ENCODE assay signal across 16 cellular contexts in the genomic region with DNA sequence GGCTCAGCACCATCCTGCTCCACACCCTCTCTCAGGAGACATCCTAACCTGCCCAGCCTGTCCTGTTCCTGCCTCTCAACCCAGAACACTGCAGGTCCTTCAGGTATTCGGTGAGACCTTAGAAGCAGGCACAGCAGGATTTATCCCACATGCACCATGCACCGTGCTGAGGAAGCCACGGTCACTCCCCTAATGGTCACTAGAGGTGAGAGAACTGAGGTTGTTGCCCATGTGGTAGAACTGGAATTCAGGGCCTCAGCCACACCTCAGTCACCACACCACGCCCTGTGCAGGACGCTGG. TPM values are rescaled to one million over a fixed set of nuclear protein-coding genes. Genes with fewer than 3 reads are reported as not detected.
A peak's percentile ranks its signal among the peaks of the same experiment; 100 is the strongest.
DNase-seq lines count a peak whose midpoint lies in the region; ATAC-seq and TF ChIP-seq lines count a peak whose summit lies in the region.
"Had no signal": no experiment of that assay in that cellular context is flagged by ENCODE, and none has a peak within 500 bp of the region (broad histone marks: within the 10 kb centered on the region; RNA-seq: fewer than 3 reads in every experiment).

No MANE protein-coding gene starts in this region.

- peaks cover 17% of the 10 kb centered on the region for H3K36me3 ChIP-seq in CD8-positive, alpha-beta T cell (ENCODE audit: insufficient read depth, low read length)
- peaks cover 9% of the 10 kb centered on the region; the same call in 1 of the 2 replicates for H3K36me3 ChIP-seq in KOPT-K1 (ENCODE audit: insufficient read depth, low read length)
- peaks cover 0 to 20% (median 5%) of the 10 kb centered on the region in 3 experiments for H3K36me3 ChIP-seq in naive thymus-derived CD4-positive, alpha-beta T cell (ENCODE audit: control insufficient read depth in 2 of 3, insufficient read depth in 3 of 3, low read length in 3 of 3)

- ATAC-seq in CD8-positive, alpha-beta T cell, result no peak
- ATAC-seq in naive thymus-derived CD4-positive, alpha-beta T cell, result no peak
- ATAC-seq in WTC11 (no peak), GM18519 (IDR thresholded peaks at IDR 0.05; ENCODE audit: low FRiP score, unreplicated experiment) (no peak)

- POLR2A ChIA-PET in CD8-positive, alpha-beta T cell (lab: Charles Lee), result no interaction called here
- POLR2A ChIA-PET in naive thymus-derived CD4-positive, alpha-beta T cell (lab: Charles Lee), result interaction anchor here (1.4 kb wide), 1 partner anchor 14 kb away, joined by 5 read pairs; no protein-coding TSS in a partner anchor
- POLR2A ChIA-PET in WTC11 (lab: Charles Lee), result no interaction called here

- H3K27me3 Mint-ChIP-seq in CD8-positive, alpha-beta T cell (ENCODE audit: low read depth), result no peaks in the 10 kb centered on the region
- H3K27me3 Mint-ChIP-seq in chondrocyte (ENCODE audit: low read depth), result no peaks in the 10 kb centered on the region
- H3K27me3 Mint-ChIP-seq in naive thymus-derived CD4-positive, alpha-beta T cell, result peaks cover 0 to 8% (median 0%) of the 10 kb centered on the region in 5 donors
- no peaks in the 10 kb centered on the region for H3K27me3 Mint-ChIP-seq in WTC11 (ENCODE audit: low read depth)

- H3K4me1 ChIP-seq in CD8-positive, alpha-beta T cell (ENCODE audit: insufficient read depth, low read length), result peaks cover 70% of the 10 kb centered on the region
- H3K4me1 ChIP-seq in naive thymus-derived CD4-positive, alpha-beta T cell (ENCODE audit: control insufficient read depth in 2 of 2, insufficient read depth in 2 of 2, low read length in 2 of 2), result peaks cover 0 to 48% of the 10 kb centered on the region in 2 donors
- H3K4me1 ChIP-seq: SJSA1 had no signal

- no peaks in the 10 kb centered on the region for H3K9me3 Mint-ChIP-seq in CD8-positive, alpha-beta T cell
- H3K9me3 Mint-ChIP-seq in chondrocyte (ENCODE audit: low read depth) (no peaks in the 10 kb centered on the region), WTC11 (no peaks in the 10 kb centered on the region)
- no peaks in the 10 kb centered on the region for H3K9me3 Mint-ChIP-seq in naive thymus-derived CD4-positive, alpha-beta T cell

- no peak for TF ChIP-seq CTCF in CD8-positive, alpha-beta T cell (IDR thresholded peaks at IDR 0.05)
- no peak for TF ChIP-seq CTCF in chondrocyte (IDR thresholded peaks at IDR 0.05)
- no peak for TF ChIP-seq CTCF in WTC11 (IDR thresholded peaks at IDR 0.05)

- intact Hi-C loops in CD8-positive, alpha-beta T cell (cut with DNase I, micrococcal nuclease), result loop anchor here in 1 of 2 experiments (5.0 kb wide), 1 partner anchor 35 kb away; the partner anchor contains the start of gene APBA2
- intact Hi-C loops in naive thymus-derived CD4-positive, alpha-beta T cell (cut with micrococcal nuclease), result no loop called here

- no peak for DNase-seq in CD8-positive, alpha-beta T cell
- DNase-seq in chondrocyte (ENCODE audit: low spot score), result peak; percentile 37
- no peak for DNase-seq in naive thymus-derived CD4-positive, alpha-beta T cell
- DNase-seq in activated CD4-positive, CD25-positive, alpha-beta regulatory T cell treated with anti-CD3 and anti-CD28 coated beads, Interleukin-2, amount 50 U/mL, for 72 hours, result no peak
- no peak for DNase-seq in WTC11 (ENCODE audit: low spot score)
- DNase-seq: EL; IMR-90; MV-4-11; NCI-H1417; NCI-H187 treated with DMSO at 0.1 percent for 48 hours; NK-92 treated with Interleukin-12 subunit alpha and Interleukin-12 subunit beta, amount 100 ng/mL, for 24 hours had no signal

- H3K27ac ChIP-seq in CD8-positive, alpha-beta T cell (ENCODE audit: low read depth, low read length), result no peak overlapping the region
- peak overlapping the region; percentile 70 for H3K27ac ChIP-seq in KOPT-K1 (ENCODE audit: low read depth, low read length, poor library complexity, severe bottlenecking)
- no peak overlapping the region for H3K27ac ChIP-seq in naive thymus-derived CD4-positive, alpha-beta T cell (ENCODE audit: low read depth, low read length)
- H3K27ac ChIP-seq: RWPE1, SJSA1 had no signal

- peaks cover 80% of the 10 kb centered on the region for H3K4me1 Mint-ChIP-seq in CD8-positive, alpha-beta T cell (ENCODE audit: low read depth)
- H3K4me1 Mint-ChIP-seq in chondrocyte (ENCODE audit: low read depth) (peaks cover 3% of the 10 kb centered on the region), WTC11 (peaks cover 9% of the 10 kb centered on the region)
- H3K4me1 Mint-ChIP-seq in naive thymus-derived CD4-positive, alpha-beta T cell, result peaks cover 27 to 93% (median 75%) of the 10 kb centered on the region in 7 donors

- no peaks in the 10 kb centered on the region for H3K27me3 ChIP-seq in CD8-positive, alpha-beta T cell (ENCODE audit: insufficient read depth, low read length)
- no peaks in the 10 kb centered on the region for H3K27me3 ChIP-seq in naive thymus-derived CD4-positive, alpha-beta T cell (ENCODE audit: control insufficient read depth in 2 of 2, insufficient read depth in 2 of 2, low read length in 2 of 2)
- H3K27me3 ChIP-seq: SJSA1 had no signal

- peaks cover 45% of the 10 kb centered on the region for H3K36me3 Mint-ChIP-seq in CD8-positive, alpha-beta T cell
- H3K36me3 Mint-ChIP-seq in chondrocyte (ENCODE audit: low read depth) (peaks cover 13% of the 10 kb centered on the region), WTC11 (0 out of 2 replicates have a peak, but pooled peaks cover 2% of the 10 kb centered on the region)
- H3K36me3 Mint-ChIP-seq in naive thymus-derived CD4-positive, alpha-beta T cell, result peaks cover 2 to 46% (median 18%) of the 10 kb centered on the region in 5 donors

- H3K9me3 ChIP-seq in CD8-positive, alpha-beta T cell (ENCODE audit: low read length), result no peaks in the 10 kb centered on the region
- H3K9me3 ChIP-seq in KOPT-K1 (ENCODE audit: insufficient read depth, low read length, poor library complexity, severe bottlenecking), result no peaks in the 10 kb centered on the region
- H3K9me3 ChIP-seq in naive thymus-derived CD4-positive, alpha-beta T cell (ENCODE audit: control insufficient read depth in 2 of 3, low read length in 3 of 3), result no peaks in the 10 kb centered on the region
- H3K9me3 ChIP-seq: SJSA1 had no signal

- H3K27ac Mint-ChIP-seq in CD8-positive, alpha-beta T cell, result peak overlapping the region; percentile 79
- H3K27ac Mint-ChIP-seq in chondrocyte (ENCODE audit: unreplicated experiment), result no peak overlapping the region
- peak overlapping the region in 7 of 9 donors; percentile 46 to 89 (median 72) for H3K27ac Mint-ChIP-seq in naive thymus-derived CD4-positive, alpha-beta T cell
- no peak overlapping the region; the same call in 1 of the 2 replicates for H3K27ac Mint-ChIP-seq in WTC11

- CTCF ChIA-PET in CD8-positive, alpha-beta T cell (lab: Charles Lee), result interaction anchor here (0.5 to 4.7 kb wide), 5 partner anchors 8 to 181 kb away, joined by 3 to 31 read pairs (median 10); no protein-coding TSS in a partner anchor
- CTCF ChIA-PET in naive thymus-derived CD4-positive, alpha-beta T cell (lab: Charles Lee), result interaction anchor here (1.0 to 1.7 kb wide), 2 partner anchors 15 to 50 kb away, joined by 3 to 5 read pairs; no protein-coding TSS in a partner anchor
- CTCF ChIA-PET in WTC11 (lab: Charles Lee), result interaction anchor here (1.0 to 5.6 kb wide), 10 partner anchors 10 to 180 kb away, joined by 3 to 44 read pairs (median 4); no protein-coding TSS in a partner anchor

- H3K4me3 ChIP-seq in CD8-positive, alpha-beta T cell (ENCODE audit: low read depth, low read length), result no peak overlapping the region
- no peak overlapping the region for H3K4me3 ChIP-seq in naive thymus-derived CD4-positive, alpha-beta T cell (ENCODE audit: low read length)
- H3K4me3 ChIP-seq: SJSA1 had no signal

- no peak overlapping the region for H3K4me3 Mint-ChIP-seq in CD8-positive, alpha-beta T cell
- no peak overlapping the region for H3K4me3 Mint-ChIP-seq in chondrocyte (ENCODE audit: unreplicated experiment)
- H3K4me3 Mint-ChIP-seq in naive thymus-derived CD4-positive, alpha-beta T cell, result peak overlapping the region in 3 of 10 donors; percentile 4 to 61 (median 17)
- no peak overlapping the region for H3K4me3 Mint-ChIP-seq in WTC11

TF ChIP-seq in WTC11, 78 proteins besides CTCF, POLR2A, EP300 and RAD21 (continues in another document):
- TF ChIP-seq, protein P1, sequence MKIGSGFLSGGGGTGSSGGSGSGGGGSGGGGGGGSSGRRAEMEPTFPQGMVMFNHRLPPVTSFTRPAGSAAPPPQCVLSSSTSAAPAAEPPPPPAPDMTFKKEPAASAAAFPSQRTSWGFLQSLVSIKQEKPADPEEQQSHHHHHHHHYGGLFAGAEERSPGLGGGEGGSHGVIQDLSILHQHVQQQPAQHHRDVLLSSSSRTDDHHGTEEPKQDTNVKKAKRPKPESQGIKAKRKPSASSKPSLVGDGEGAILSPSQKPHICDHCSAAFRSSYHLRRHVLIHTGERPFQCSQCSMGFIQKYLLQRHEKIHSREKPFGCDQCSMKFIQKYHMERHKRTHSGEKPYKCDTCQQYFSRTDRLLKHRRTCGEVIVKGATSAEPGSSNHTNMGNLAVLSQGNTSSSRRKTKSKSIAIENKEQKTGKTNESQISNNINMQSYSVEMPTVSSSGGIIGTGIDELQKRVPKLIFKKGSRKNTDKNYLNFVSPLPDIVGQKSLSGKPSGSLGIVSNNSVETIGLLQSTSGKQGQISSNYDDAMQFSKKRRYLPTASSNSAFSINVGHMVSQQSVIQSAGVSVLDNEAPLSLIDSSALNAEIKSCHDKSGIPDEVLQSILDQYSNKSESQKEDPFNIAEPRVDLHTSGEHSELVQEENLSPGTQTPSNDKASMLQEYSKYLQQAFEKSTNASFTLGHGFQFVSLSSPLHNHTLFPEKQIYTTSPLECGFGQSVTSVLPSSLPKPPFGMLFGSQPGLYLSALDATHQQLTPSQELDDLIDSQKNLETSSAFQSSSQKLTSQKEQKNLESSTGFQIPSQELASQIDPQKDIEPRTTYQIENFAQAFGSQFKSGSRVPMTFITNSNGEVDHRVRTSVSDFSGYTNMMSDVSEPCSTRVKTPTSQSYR (CRISPR knock-in tag; IDR thresholded peaks at IDR 0.05), result no peak
- TF ChIP-seq NFATC4 (CRISPR knock-in tag; IDR thresholded peaks at IDR 0.05), result no peak
- no peak for TF ChIP-seq ZNF121 (CRISPR knock-in tag; IDR thresholded peaks at IDR 0.05)
- no peak for TF ChIP-seq ZNF416 (CRISPR knock-in tag; IDR thresholded peaks at IDR 0.05)
- no peak for TF ChIP-seq HMGA2 (CRISPR knock-in tag; IDR thresholded peaks at IDR 0.05)
- no peak for TF ChIP-seq JAZF1 (CRISPR knock-in tag; IDR thresholded peaks at IDR 0.05)
- TF ChIP-seq GRHL2 (CRISPR knock-in tag; IDR thresholded peaks at IDR 0.05; ENCODE audit: insufficient replicate concordance, severe bottlenecking), result no peak
- no peak for TF ChIP-seq NFE2L1 (CRISPR knock-in tag; IDR thresholded peaks at IDR 0.05)
- TF ChIP-seq SMAD3 (CRISPR knock-in tag; IDR thresholded peaks at IDR 0.05; ENCODE audit: borderline replicate concordance), result no peak
- no peak for TF ChIP-seq ZNF423 (CRISPR knock-in tag; IDR thresholded peaks at IDR 0.05)
- no peak for TF ChIP-seq TP53 (CRISPR knock-in tag; IDR thresholded peaks at IDR 0.05)
- no peak for TF ChIP-seq CREM (CRISPR knock-in tag; IDR thresholded peaks at IDR 0.05)

RNA-seq across cellular contexts. Expression of gene APBA2, which starts 36.9 kb away (rescaled TPM):
- 100 to 1,000 TPM; 106 to 108 TPM for total RNA-seq in CD8-positive, alpha-beta T cell
- 26.4 to 30.4 TPM (median 28.7 TPM) in 3 replicates for total RNA-seq in chondrocyte
- total RNA-seq in naive thymus-derived CD4-positive, alpha-beta T cell, result 100 to 1,000 TPM in 3 of 5 experiments, 10 to 100 TPM in 1, 1 to 10 TPM in 1; 7.7 to 139 (median 110) TPM
- 100 to 1,000 TPM in 1 of 2 donors, 10 to 100 TPM in 1; 59.7 to 113 TPM for polyA plus RNA-seq in naive thymus-derived CD4-positive, alpha-beta T cell
- total RNA-seq in WTC11 (2021), result 11.2 to 14.6 TPM (median 13.9 TPM) in 3 replicates
- total RNA-seq: LHCN-M2 had no signal

Comparison
In these comparisons a context has a peak if more than half of its experiments do, and no peak if none do; other contexts are left out.
1. H3K27ac Mint-ChIP-seq: peak in CD8-positive, alpha-beta T cell (single experiment) and naive thymus-derived CD4-positive, alpha-beta T cell (7 of 9); none in chondrocyte (single experiment) and WTC11 (single experiment).